Comparison of ENCODE assay signal across 19 cellular contexts in the genomic region with DNA sequence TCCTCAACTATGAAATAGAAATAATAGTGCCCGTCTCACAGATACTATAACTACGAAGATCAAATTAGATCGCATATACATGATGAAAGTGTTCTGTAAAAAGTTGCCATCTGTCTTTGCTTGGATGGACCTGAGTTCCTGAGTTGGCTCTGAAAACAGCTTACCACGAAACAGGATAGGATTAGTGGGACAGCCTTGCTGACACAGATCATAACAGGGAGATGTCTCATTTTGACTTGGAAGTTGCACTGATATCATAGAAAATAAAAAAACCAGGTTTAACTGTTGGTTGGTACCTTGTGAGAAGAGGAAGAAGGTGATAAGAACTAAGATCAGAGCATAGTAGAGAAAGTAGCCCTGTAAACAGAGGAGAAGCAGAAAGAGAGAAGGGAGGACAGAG.
DNase-seq lines count a peak whose midpoint lies in the region; ATAC-seq and TF ChIP-seq lines count a peak whose summit lies in the region.
"Had no signal": no experiment of that assay in that cellular context is flagged by ENCODE, and none has a peak within 500 bp of the region (broad histone marks: within the 10 kb centered on the region; RNA-seq: fewer than 3 reads in every experiment).

No MANE protein-coding gene starts in this region.

- H3K4me3 ChIP-seq in liver (ENCODE audit: low read depth in 1 of 3, low read length in 3 of 3) (no peak overlapping the region), stomach smooth muscle (ENCODE audit: low read length in 2 of 2) (no peak overlapping the region), prostate gland (no peak overlapping the region)
- H3K4me3 ChIP-seq: dorsolateral prefrontal cortex, thyroid gland had no signal

- H3K36me3 ChIP-seq in liver (ENCODE audit: control insufficient read depth in 4 of 4, insufficient read depth in 3 of 4, low read depth in 1 of 4, low read length in 3 of 4) (peaks cover 0 to 1% (median 0%) of the 10 kb centered on the region in 4 donors), stomach smooth muscle (ENCODE audit: control insufficient read depth in 2 of 2, insufficient read depth in 2 of 2, low read length in 2 of 2) (peaks cover 9 to 10% of the 10 kb centered on the region in 2 donors), prostate gland (no peaks in the 10 kb centered on the region)
- H3K36me3 ChIP-seq: thyroid gland had no signal

- no peaks in the 10 kb centered on the region for H3K9me3 Mint-ChIP-seq in activated CD4-positive, alpha-beta T cell treated with anti-CD3 and anti-CD28 coated beads for 36 hours (ENCODE audit: low read depth)
- no peaks in the 10 kb centered on the region for H3K9me3 Mint-ChIP-seq in activated T-helper 2 cell treated with anti-CD3 and anti-CD28 coated beads, Interferon-gamma antibody, Interleukin-2, Interleukin-4, amounts not matched to agents 10 μg/mL and 5 μg/mL and 100 μg/mL, durations not matched to agents 14 hours and 24 hours and 36 hours
- H3K9me3 Mint-ChIP-seq: activated naive CD4-positive, alpha-beta T cell treated with anti-CD3 and anti-CD28 coated beads, Interleukin-2, amount 10 ng/mL, durations not matched to agents 7 days and 5 days; brain; natural killer cell had no signal

- DNase-seq in activated CD4-positive, alpha-beta T cell treated with anti-CD3 and anti-CD28 coated beads for 36 hours: no peak
- DNase-seq in activated CD4-positive, alpha-beta T cell treated with anti-CD3 and anti-CD28 coated beads, Interleukin-2, amount 50 U/mL, for 1 hour: no peak
- DNase-seq in activated T-helper 2 cell treated with anti-CD3 and anti-CD28 coated beads, Interferon-gamma antibody, Interleukin-2, Interleukin-4, amounts not matched to agents 10 μg/mL and 5 μg/mL and 100 μg/mL, durations not matched to agents 14 hours and 24 hours and 36 hours (ENCODE audit: low spot score): no peak
- DNase-seq in SKM-1 (lab: John Stamatoyannopoulos, UW; ENCODE audit: unreplicated experiment): no peak
- no peak for DNase-seq in effector CD4-positive, alpha-beta T cell
- no peak for DNase-seq in prostate gland (ENCODE audit: low spot score)
- DNase-seq: activated naive CD4-positive, alpha-beta T cell treated with anti-CD3 and anti-CD28 coated beads, Interleukin-2, amount 10 ng/mL, durations not matched to agents 7 days and 5 days; dorsolateral prefrontal cortex; GDM1; head of caudate nucleus; natural killer cell; NCI-H1105; NCI-H526 treated with DMSO at 0.1 percent for 48 hours; stimulated activated CD4-positive, alpha-beta T cell treated with anti-CD3 and anti-CD28 coated beads, Interleukin-12 subunit alpha, Interleukin-12 subunit beta, amount 100 ng/mL, for 4 hours; thyroid gland had no signal

- no peak overlapping the region for H3K27ac Mint-ChIP-seq in activated CD4-positive, alpha-beta T cell treated with anti-CD3 and anti-CD28 coated beads for 36 hours
- H3K27ac Mint-ChIP-seq in activated T-helper 2 cell treated with anti-CD3 and anti-CD28 coated beads, Interferon-gamma antibody, Interleukin-2, Interleukin-4, amounts not matched to agents 10 μg/mL and 5 μg/mL and 100 μg/mL, durations not matched to agents 14 hours and 24 hours and 36 hours: peak overlapping the region; percentile 8
- H3K27ac Mint-ChIP-seq: activated naive CD4-positive, alpha-beta T cell treated with anti-CD3 and anti-CD28 coated beads, Interleukin-2, amount 10 ng/mL, durations not matched to agents 7 days and 5 days; natural killer cell; progenitor cell of endocrine pancreas had no signal

- H3K4me1 Mint-ChIP-seq in activated CD4-positive, alpha-beta T cell treated with anti-CD3 and anti-CD28 coated beads for 36 hours: peaks cover 13% of the 10 kb centered on the region
- H3K4me1 Mint-ChIP-seq in activated T-helper 2 cell treated with anti-CD3 and anti-CD28 coated beads, Interferon-gamma antibody, Interleukin-2, Interleukin-4, amounts not matched to agents 10 μg/mL and 5 μg/mL and 100 μg/mL, durations not matched to agents 14 hours and 24 hours and 36 hours (ENCODE audit: low read depth): peaks cover 32% of the 10 kb centered on the region
- H3K4me1 Mint-ChIP-seq: natural killer cell had no signal

- no peaks in the 10 kb centered on the region for H3K9me3 ChIP-seq in liver (ENCODE audit: control insufficient read depth in 4 of 4, low read length in 3 of 4)
- H3K9me3 ChIP-seq in stomach smooth muscle (ENCODE audit: control insufficient read depth in 2 of 2, low read length in 2 of 2): no peaks in the 10 kb centered on the region
- no peaks in the 10 kb centered on the region for H3K9me3 ChIP-seq in prostate gland
- H3K9me3 ChIP-seq: thyroid gland had no signal

- peaks cover 23 to 80% (median 61%) of the 10 kb centered on the region in 4 donors for H3K4me1 ChIP-seq in liver (ENCODE audit: control insufficient read depth in 4 of 4, insufficient read depth in 4 of 4, low read length in 3 of 4)
- H3K4me1 ChIP-seq in stomach smooth muscle (ENCODE audit: control insufficient read depth, insufficient read depth, low read length): peaks cover 46% of the 10 kb centered on the region
- H3K4me1 ChIP-seq in prostate gland (replicated peaks): no peaks in the 10 kb centered on the region

- H3K36me3 Mint-ChIP-seq in activated CD4-positive, alpha-beta T cell treated with anti-CD3 and anti-CD28 coated beads for 36 hours (ENCODE audit: low read depth): no peaks in the 10 kb centered on the region
- H3K36me3 Mint-ChIP-seq in activated T-helper 2 cell treated with anti-CD3 and anti-CD28 coated beads, Interferon-gamma antibody, Interleukin-2, Interleukin-4, amounts not matched to agents 10 μg/mL and 5 μg/mL and 100 μg/mL, durations not matched to agents 14 hours and 24 hours and 36 hours (ENCODE audit: low read depth): no peaks in the 10 kb centered on the region
- H3K36me3 Mint-ChIP-seq: activated naive CD4-positive, alpha-beta T cell treated with anti-CD3 and anti-CD28 coated beads, Interleukin-2, amount 10 ng/mL, durations not matched to agents 7 days and 5 days; natural killer cell had no signal

- H3K9ac ChIP-seq in liver (ENCODE audit: low read depth in 1 of 2, low read length in 2 of 2) (no peak overlapping the region), stomach smooth muscle (ENCODE audit: low read length in 2 of 2) (peak overlapping the region; percentile 37 to 65)

- H3K27ac ChIP-seq in liver (ENCODE audit: low read depth in 1 of 2, low read length in 2 of 2) (peak overlapping the region; percentile 83 to 86), stomach smooth muscle (ENCODE audit: low read length) (peak overlapping the region; percentile 92), prostate gland (peak overlapping the region in 1 of 2 donors; percentile 26)

- intact Hi-C loops in activated CD4-positive, alpha-beta T cell treated with anti-CD3 and anti-CD28 coated beads for 36 hours (cut with DNase I, micrococcal nuclease): no loop called here
- intact Hi-C loops in activated T-helper 2 cell treated with anti-CD3 and anti-CD28 coated beads, Interferon-gamma antibody, Interleukin-2, Interleukin-4, amounts not matched to agents 10 μg/mL and 5 μg/mL and 100 μg/mL, durations not matched to agents 14 hours and 24 hours and 36 hours (cut with micrococcal nuclease): no loop called here
- intact Hi-C loops in prostate gland (cut with DNase I): no loop called here

- TF ChIP-seq RAD21 in liver (IDR thresholded peaks at IDR 0.05): no peak

- ATAC-seq in activated CD4-positive, alpha-beta T cell treated with anti-CD3 and anti-CD28 coated beads for 36 hours: peak; percentile 40
- ATAC-seq: natural killer cell had no signal

- POLR2A ChIA-PET in activated CD4-positive, alpha-beta T cell treated with anti-CD3 and anti-CD28 coated beads for 36 hours (lab: Charles Lee): no interaction called here

- CTCF ChIA-PET in activated CD4-positive, alpha-beta T cell treated with anti-CD3 and anti-CD28 coated beads for 36 hours (lab: Charles Lee): no interaction called here

- no peak for TF ChIP-seq POLR2A in prostate gland (IDR thresholded peaks at IDR 0.05)

- H3K27me3 Mint-ChIP-seq in activated CD4-positive, alpha-beta T cell treated with anti-CD3 and anti-CD28 coated beads for 36 hours: no peaks in the 10 kb centered on the region
- no peaks in the 10 kb centered on the region for H3K27me3 Mint-ChIP-seq in activated T-helper 2 cell treated with anti-CD3 and anti-CD28 coated beads, Interferon-gamma antibody, Interleukin-2, Interleukin-4, amounts not matched to agents 10 μg/mL and 5 μg/mL and 100 μg/mL, durations not matched to agents 14 hours and 24 hours and 36 hours (ENCODE audit: low read depth)
- H3K27me3 Mint-ChIP-seq: activated naive CD4-positive, alpha-beta T cell treated with anti-CD3 and anti-CD28 coated beads, Interleukin-2, amount 10 ng/mL, durations not matched to agents 7 days and 5 days; brain; progenitor cell of endocrine pancreas had no signal

- 84% methylated on average over 4 of the region's 4 CpGs for WGBS in liver
- 87% methylated on average over 4 of the region's 4 CpGs for WGBS in prostate gland

- no peaks in the 10 kb centered on the region for H3K27me3 ChIP-seq in liver (ENCODE audit: control insufficient read depth in 4 of 4, insufficient read depth in 4 of 4, low read length in 3 of 4)
- H3K27me3 ChIP-seq in stomach smooth muscle (ENCODE audit: control insufficient read depth in 1 of 2, insufficient read depth in 2 of 2, low read length in 2 of 2): no peaks in the 10 kb centered on the region
- H3K27me3 ChIP-seq in prostate gland (replicated peaks; ENCODE audit: insufficient read depth): no peaks in the 10 kb centered on the region
- H3K27me3 ChIP-seq: dorsolateral prefrontal cortex, thyroid gland had no signal

- TF ChIP-seq CTCF in liver (IDR thresholded peaks at IDR 0.05; ENCODE audit: low read depth, low read length, missing input control) (no peak), prostate gland (IDR thresholded peaks at IDR 0.05) (no peak)

- no peak overlapping the region for H3K4me3 Mint-ChIP-seq in activated CD4-positive, alpha-beta T cell treated with anti-CD3 and anti-CD28 coated beads for 36 hours
- H3K4me3 Mint-ChIP-seq in activated T-helper 2 cell treated with anti-CD3 and anti-CD28 coated beads, Interferon-gamma antibody, Interleukin-2, Interleukin-4, amounts not matched to agents 10 μg/mL and 5 μg/mL and 100 μg/mL, durations not matched to agents 14 hours and 24 hours and 36 hours (ENCODE audit: low read depth): no peak overlapping the region
- H3K4me3 Mint-ChIP-seq: activated naive CD4-positive, alpha-beta T cell treated with anti-CD3 and anti-CD28 coated beads, Interleukin-2, amount 10 ng/mL, durations not matched to agents 7 days and 5 days; brain; natural killer cell had no signal

TF ChIP-seq in liver, 16 proteins besides CTCF, POLR2A, EP300 and RAD21 (continues in another document):
- TF ChIP-seq TAF1 (conservative IDR thresholded peaks at IDR 0.05) (no peak), NR2F2 (IDR thresholded peaks at IDR 0.05) (no peak), HNF4A (conservative IDR thresholded peaks at IDR 0.05) (no peak), FOXA1 (IDR thresholded peaks at IDR 0.05) (no peak), YY1 (IDR thresholded peaks at IDR 0.05) (no peak), JUND (IDR thresholded peaks at IDR 0.05) (no peak), RXRA (IDR thresholded peaks at IDR 0.05) (no peak)
- TF ChIP-seq, protein P1, sequence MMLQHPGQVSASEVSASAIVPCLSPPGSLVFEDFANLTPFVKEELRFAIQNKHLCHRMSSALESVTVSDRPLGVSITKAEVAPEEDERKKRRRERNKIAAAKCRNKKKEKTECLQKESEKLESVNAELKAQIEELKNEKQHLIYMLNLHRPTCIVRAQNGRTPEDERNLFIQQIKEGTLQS (IDR thresholded peaks at IDR 0.05): no peak

Comparison
In these comparisons a context has a peak if more than half of its experiments do, and no peak if none do; other contexts are left out.
1. H3K9ac ChIP-seq: peak in stomach smooth muscle (2 of 2); none in liver (0 of 2).